In genomic region chr12:116346751-116347150, GRCh38 we compare ENCODE assay signal across 11 cellular contexts.
DNase-seq lines count a peak whose midpoint lies in the region; ATAC-seq and TF ChIP-seq lines count a peak whose summit lies in the region.
"Had no signal": no experiment of that assay in that cellular context is flagged by ENCODE, and none has a peak within 500 bp of the region (broad histone marks: within the 10 kb centered on the region; RNA-seq: fewer than 3 reads in every experiment).

No MANE protein-coding gene starts in this region.

- H3K27me3 ChIP-seq in SJCRH30: no peaks in the 10 kb centered on the region
- H3K27me3 ChIP-seq: gastrocnemius medialis had no signal

- H3K27ac ChIP-seq in SJCRH30: peak overlapping the region; percentile 52
- H3K27ac ChIP-seq: gastrocnemius medialis had no signal

- no peaks in the 10 kb centered on the region for H3K36me3 ChIP-seq in SJCRH30
- H3K36me3 ChIP-seq: gastrocnemius medialis had no signal

- no peak for ATAC-seq in GM21390 (IDR thresholded peaks at IDR 0.05; ENCODE audit: unreplicated experiment)

- no peak for TF ChIP-seq CTCF in fibroblast of the aortic adventitia (IDR thresholded peaks at IDR 0.05; ENCODE audit: insufficient read depth, low read length)

- H3K4me1 ChIP-seq in SJCRH30: peaks cover 20% of the 10 kb centered on the region

- H3K4me3 ChIP-seq in SJCRH30: peak overlapping the region; percentile 13
- no peak overlapping the region for H3K4me3 ChIP-seq in fibroblast of the aortic adventitia (ENCODE audit: low read depth, low read length)
- H3K4me3 ChIP-seq: gastrocnemius medialis had no signal

- DNase-seq in GM03348 (ENCODE audit: low spot score): peak; percentile 88
- DNase-seq in SJCRH30: peak; percentile 23 to 68
- DNase-seq in fibroblast of the aortic adventitia (ENCODE audit: low read depth): peak; percentile 96
- DNase-seq in pulmonary artery endothelial cell (ENCODE audit: low read depth, low spot score): peak; percentile 67
- DNase-seq in NCI-H510A (lab: John Stamatoyannopoulos, UW): no peak
- no peak for DNase-seq in NCI-H345 treated with DMSO at 0.1 percent for 48 hours (lab: John Stamatoyannopoulos, UW; ENCODE audit: unreplicated experiment)
- DNase-seq in HK-2 (ENCODE audit: unreplicated experiment): no peak
- DNase-seq: activated gamma-delta T cell treated with Interleukin-2 at 50 U/mL for 16 hours, gastrocnemius medialis, NCI-H2171 had no signal

- H3K9me3 ChIP-seq in SJCRH30 (replicated peaks): no peaks in the 10 kb centered on the region
- H3K9me3 ChIP-seq: gastrocnemius medialis had no signal

Comparison
In these comparisons a context has a peak if more than half of its experiments do, and no peak if none do; other contexts are left out.
1. DNase-seq: peak in GM03348 (single experiment), SJCRH30 (2 of 2), fibroblast of the aortic adventitia (single experiment) and pulmonary artery endothelial cell (single experiment); none in NCI-H510A (single experiment), NCI-H345 treated with DMSO at 0.1 percent for 48 hours (single experiment) and HK-2 (single experiment).